ENCODE assay signal across 19 cellular contexts in the genomic region with DNA sequence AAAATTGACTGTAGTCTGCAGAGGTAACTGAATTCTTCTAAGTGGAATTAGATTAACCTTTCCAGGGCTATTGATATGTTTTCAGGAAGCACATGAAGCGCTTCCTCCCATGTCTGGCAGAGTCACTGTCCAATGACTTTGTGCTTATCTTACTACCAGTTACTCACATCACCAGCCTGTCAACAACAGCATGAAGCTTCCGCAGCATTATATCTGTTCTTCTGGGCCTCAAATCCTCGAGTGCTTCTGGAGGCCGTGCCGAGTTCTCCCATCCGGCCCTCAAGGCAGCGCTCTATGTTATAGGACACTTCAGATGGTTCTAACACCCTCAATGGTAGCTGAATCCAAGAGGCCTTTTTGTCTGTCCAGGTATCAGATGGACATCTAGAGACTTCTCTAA.
"Had no signal": no experiment of that assay in that cellular context is flagged by ENCODE, and none has a peak within 500 bp of the region (broad histone marks: within the 10 kb centered on the region; RNA-seq: fewer than 3 reads in every experiment).

No MANE protein-coding gene starts in this region.

- H3K9ac ChIP-seq: SK-N-SH had no signal

- H3K27me3 ChIP-seq: gastroesophageal sphincter, transverse colon, vagina had no signal

- H3K36me3 Mint-ChIP-seq: activated naive CD8-positive, alpha-beta T cell; immature natural killer cell; naive thymus-derived CD8-positive, alpha-beta T cell had no signal

- H3K27me3 Mint-ChIP-seq: activated naive CD8-positive, alpha-beta T cell; naive thymus-derived CD8-positive, alpha-beta T cell; stimulated activated naive CD8-positive, alpha-beta T cell treated with anti-CD3 and anti-CD28 coated beads, Interleukin-15, Interleukin-2, amounts not matched to agents 100 ng/mL and 50 ng/mL, for 24 hours had no signal

- H3K4me1 ChIP-seq: vagina had no signal

- H3K4me2 ChIP-seq: SK-N-SH had no signal

- H3K4me3 ChIP-seq: gastroesophageal sphincter, transverse colon, vagina had no signal

- H3K36me3 ChIP-seq: transverse colon had no signal

- H3K4me3 Mint-ChIP-seq: activated naive CD8-positive, alpha-beta T cell; activated T-helper 1 cell treated with anti-CD3 and anti-CD28 coated beads, Interleukin-12 subunit alpha, Interleukin-12 subunit beta, Interleukin-2, Interleukin-4 antibody, amounts not matched to agents 30 ng/mL and 10 ng/mL and 1 ng/mL, durations not matched to agents 14 hours and 24 hours and 36 hours; immature natural killer cell; naive thymus-derived CD8-positive, alpha-beta T cell; stimulated activated naive CD8-positive, alpha-beta T cell treated with anti-CD3 and anti-CD28 coated beads, Interleukin-15, Interleukin-2, amounts not matched to agents 100 ng/mL and 50 ng/mL, for 24 hours had no signal

- H3K27ac ChIP-seq: gastroesophageal sphincter, transverse colon, vagina, VCaP had no signal

- H3K9me3 ChIP-seq: gastroesophageal sphincter, SK-N-SH, transverse colon, vagina had no signal

- DNase-seq: activated CD4-positive, alpha-beta T cell treated with anti-CD3 and anti-CD28 coated beads for 1 hour; activated CD4-positive, alpha-beta T cell treated with anti-CD3 and anti-CD28 coated beads, Interleukin-2, amount 50 U/mL, for 4 hours; activated gamma-delta T cell treated with Interleukin-2 at 50 U/mL for 16 hours; immature natural killer cell; mesenchymal stem cell; naive thymus-derived CD8-positive, alpha-beta T cell; occipital lobe; retina; SK-N-SH; stimulated activated CD4-positive, alpha-beta T cell treated with anti-CD3 and anti-CD28 coated beads, Interleukin-2, amount 100 ng/mL, for 48 hours; T-helper 1 cell; T-helper 9 cell had no signal

- H3K27ac Mint-ChIP-seq: activated naive CD8-positive, alpha-beta T cell; activated T-helper 1 cell treated with anti-CD3 and anti-CD28 coated beads, Interleukin-12 subunit alpha, Interleukin-12 subunit beta, Interleukin-2, Interleukin-4 antibody, amounts not matched to agents 30 ng/mL and 10 ng/mL and 1 ng/mL, durations not matched to agents 14 hours and 24 hours and 36 hours; immature natural killer cell; stimulated activated naive CD8-positive, alpha-beta T cell treated with anti-CD3 and anti-CD28 coated beads, Interleukin-15, Interleukin-2, amounts not matched to agents 100 ng/mL and 50 ng/mL, for 24 hours had no signal

- H3K4me1 Mint-ChIP-seq: immature natural killer cell had no signal

- H3K9me3 Mint-ChIP-seq: activated T-helper 1 cell treated with anti-CD3 and anti-CD28 coated beads, Interleukin-12 subunit alpha, Interleukin-12 subunit beta, Interleukin-2, Interleukin-4 antibody, amounts not matched to agents 30 ng/mL and 10 ng/mL and 1 ng/mL, durations not matched to agents 14 hours and 24 hours and 36 hours; immature natural killer cell; naive thymus-derived CD8-positive, alpha-beta T cell; stimulated activated naive CD8-positive, alpha-beta T cell treated with anti-CD3 and anti-CD28 coated beads, Interleukin-15, Interleukin-2, amounts not matched to agents 100 ng/mL and 50 ng/mL, for 24 hours had no signal
